In genomic region chr18:9516437-9517064, GRCh38 we compare ENCODE assay signal across 7 cellular contexts. TPM values are rescaled to one million over a fixed set of nuclear protein-coding genes. Genes with fewer than 3 reads are reported as not detected.
DNase-seq lines count a peak whose midpoint lies in the region; ATAC-seq and TF ChIP-seq lines count a peak whose summit lies in the region.

No MANE protein-coding gene starts in this region.

- DNase-seq in GDM1 (lab: John Stamatoyannopoulos, UW), result peak; percentile 1
- DNase-seq in Kasumi-1 (lab: John Stamatoyannopoulos, UW), result peak; percentile 67 to 75
- DNase-seq in RWPE2 (ENCODE audit: low spot score), result no peak
- no peak for DNase-seq in epithelial cell of proximal tubule (ENCODE audit: low read depth)
- DNase-seq in nephron progenitor cell, result peak; percentile 10
- DNase-seq in mesenteric fat pad (ENCODE audit: low spot score), result no peak

- H3K4me3 Mint-ChIP-seq in nephron progenitor cell, result no peak overlapping the region

- no peak overlapping the region for H3K27ac Mint-ChIP-seq in nephron progenitor cell

- H3K4me1 Mint-ChIP-seq in nephron progenitor cell, result no peaks in the 10 kb centered on the region

- peaks cover 34% of the 10 kb centered on the region for H3K36me3 ChIP-seq in RWPE2 (ENCODE audit: low read depth)

- ATAC-seq in RWPE2 (ENCODE audit: low read depth), result no peak
- no peak for ATAC-seq in HG02870 (IDR thresholded peaks at IDR 0.05; ENCODE audit: unreplicated experiment)

- no peaks in the 10 kb centered on the region for H3K9me3 ChIP-seq in RWPE2 (ENCODE audit: severe bottlenecking)

- no peak overlapping the region for H3K27ac ChIP-seq in RWPE2 (ENCODE audit: poor library complexity, severe bottlenecking)

- TF ChIP-seq CTCF in RWPE2 (IDR thresholded peaks at IDR 0.05; ENCODE audit: poor library complexity, severe bottlenecking), result peak; percentile 95
- peak; percentile 94 for TF ChIP-seq CTCF in epithelial cell of proximal tubule (conservative IDR thresholded peaks at IDR 0.05; ENCODE audit: low read depth, low read length)
- TF ChIP-seq CTCF in nephron progenitor cell (IDR thresholded peaks at IDR 0.05), result peak; percentile 85

- H3K36me3 Mint-ChIP-seq in nephron progenitor cell (ENCODE audit: low read depth), result peaks cover 37% of the 10 kb centered on the region

- H3K27me3 Mint-ChIP-seq in nephron progenitor cell (ENCODE audit: low read depth, poor library complexity), result no peaks in the 10 kb centered on the region

- peaks cover 12% of the 10 kb centered on the region for H3K4me1 ChIP-seq in RWPE2 (ENCODE audit: insufficient read depth, poor library complexity, severe bottlenecking)

- H3K4me3 ChIP-seq in RWPE2 (ENCODE audit: severe bottlenecking) (no peak overlapping the region), epithelial cell of proximal tubule (ENCODE audit: low read depth, low read length) (no peak overlapping the region)

- no peaks in the 10 kb centered on the region for H3K9me3 Mint-ChIP-seq in nephron progenitor cell

- H3K27me3 ChIP-seq in RWPE2 (ENCODE audit: insufficient read depth, poor library complexity, severe bottlenecking), result no peaks in the 10 kb centered on the region

RNA-seq across cellular contexts. Expression of gene RALBP1, which starts 41.2 kb away (rescaled TPM):
- total RNA-seq in epithelial cell of proximal tubule, result 57.5 and 73.9 TPM in 2 replicates
- 58.9 TPM for total RNA-seq in mesenteric fat pad

Comparison
In these comparisons a context has a peak if more than half of its experiments do, and no peak if none do; other contexts are left out.
1. DNase-seq: peak in GDM1 (single experiment), Kasumi-1 (2 of 2) and nephron progenitor cell (single experiment); none in RWPE2 (single experiment), epithelial cell of proximal tubule (single experiment) and mesenteric fat pad (single experiment).
2. Peak in every context shown above with its lines, with median percentiles within 50 percentile points of each other: CTCF ChIP-seq.